28 cellular contexts compared by ENCODE assay signal in genomic region chr4:69104719-69105275, GRCh38. TPM values are rescaled to one million over a fixed set of nuclear protein-coding genes. Genes with fewer than 3 reads are reported as not detected.
"Had no signal": no experiment of that assay in that cellular context is flagged by ENCODE, and none has a peak within 500 bp of the region (broad histone marks: within the 10 kb centered on the region; RNA-seq: fewer than 3 reads in every experiment).

No MANE protein-coding gene starts in this region.

- ATAC-seq: activated T-cell treated with anti-CD3 and anti-CD28 coated beads, Interleukin-2, amount 50 U/mL, for 4 hours; Panc1; T-cell had no signal

- H3K27me3 ChIP-seq: brain microvascular endothelial cell, MG63 had no signal

- DNase-seq: activated B cell treated with CpG ODN at 0.5 μM for 24 hours; activated CD4-positive, alpha-beta T cell treated with anti-CD3 and anti-CD28 coated beads for 1 hour; activated CD4-positive, alpha-beta T cell treated with anti-CD3 and anti-CD28 coated beads, Interleukin-2, amount 10 ng/mL, durations not matched to agents 24 days and 14 days; activated CD4-positive, alpha-beta T cell treated with anti-CD3 and anti-CD28 coated beads, Interleukin-2, amount 50 U/mL, for 48 hours; activated CD8-positive, alpha-beta memory T cell treated with anti-CD3 and anti-CD28 coated beads for 24 hours; activated gamma-delta T cell; activated naive CD4-positive, alpha-beta T cell treated with anti-CD3 and anti-CD28 coated beads for 36 hours; activated T-cell treated with anti-CD3 and anti-CD28 coated beads, Interleukin-2, amount 50 U/mL, for 4 hours; brain microvascular endothelial cell; MG63; MV-4-11; NCI-H1092 treated with DMSO at 0.1 percent for 48 hours; NCI-H1417 treated with DMSO at 0.1 percent for 48 hours; NCI-H1694 treated with DMSO at 0.1 percent for 48 hours; NCI-H2029 treated with DMSO at 0.1 percent for 48 hours; NCI-H510A treated with DMSO at 0.1 percent for 48 hours; NCI-H69; NK-92 treated with Interleukin-12 subunit alpha and Interleukin-12 subunit beta, amount 100 ng/mL, for 24 hours; OCI-M1; SIG-M5; T-cell; T-helper 2 cell; T1000 had no signal

- FAIRE-seq: TTC549 had no signal

- H3K36me3 ChIP-seq: brain microvascular endothelial cell, MG63 had no signal

- H3K4me3 ChIP-seq: MG63, SK-N-MC had no signal

- H3K27ac ChIP-seq: brain microvascular endothelial cell, RWPE1, SK-N-MC had no signal

- H3K9me3 ChIP-seq: MG63 had no signal

RNA-seq across cellular contexts. Expression of gene UGT2B7, which starts 8.5 kb away (rescaled TPM):
- total RNA-seq: activated B cell treated with CpG ODN at 0.5 μM for 24 hours; activated CD4-positive, alpha-beta T cell treated with anti-CD3 and anti-CD28 coated beads, Interleukin-2, amount 10 ng/mL, durations not matched to agents 24 days and 14 days; activated naive CD4-positive, alpha-beta T cell treated with anti-CD3 and anti-CD28 coated beads for 36 hours; cardiac septum had no signal
